ENCODE assay signal across 1 cellular context in genomic region chr2:214671330-214671850, GRCh38.
TF ChIP-seq lines count a peak whose summit lies in the region.

No MANE protein-coding gene starts in this region.

TF ChIP-seq in SK-N-SH, 30 proteins besides CTCF, POLR2A, EP300 and RAD21 (continued from another document):
- TF ChIP-seq FOXM1 (IDR thresholded peaks at IDR 0.05; ENCODE audit: low read depth) (no peak), GATA2 (CRISPR knock-in tag; IDR thresholded peaks at IDR 0.05) (no peak)
